Comparison of ENCODE assay signal across 28 cellular contexts in genomic region chr12:40620564-40621019, GRCh38.
DNase-seq lines count a peak whose midpoint lies in the region; ATAC-seq, FAIRE-seq and TF ChIP-seq lines count a peak whose summit lies in the region.
"Had no signal": no experiment of that assay in that cellular context is flagged by ENCODE, and none has a peak within 500 bp of the region (broad histone marks: within the 10 kb centered on the region; RNA-seq: fewer than 3 reads in every experiment).

No MANE protein-coding gene starts in this region.

- H3K4me1 Mint-ChIP-seq in chondrocyte (ENCODE audit: low read depth) (peaks cover 19% of the 10 kb centered on the region), type B pancreatic cell (ENCODE audit: unreplicated experiment) (no peaks in the 10 kb centered on the region), mesothelial cell of epicardium (peaks cover 18% of the 10 kb centered on the region)
- no peaks in the 10 kb centered on the region for H3K4me1 Mint-ChIP-seq in stimulated activated memory B cell treated with anti-CD40 and anti-IgM and Interleukin-4, amounts not matched to agents 10 μg/mL and 1 μg/mL and 100 μg/mL, for 72 hours
- H3K4me1 Mint-ChIP-seq: CD14-positive monocyte; CD4-positive, alpha-beta memory T cell; CD4-positive, CD25-positive, alpha-beta regulatory T cell; CD8-positive, alpha-beta memory T cell had no signal

- no peak overlapping the region for H3K27ac Mint-ChIP-seq in chondrocyte (ENCODE audit: unreplicated experiment)
- no peak overlapping the region for H3K27ac Mint-ChIP-seq in stimulated activated memory B cell treated with anti-CD40 and anti-IgM and Interleukin-4, amounts not matched to agents 10 μg/mL and 1 μg/mL and 100 μg/mL, for 72 hours
- no peak overlapping the region for H3K27ac Mint-ChIP-seq in type B pancreatic cell
- H3K27ac Mint-ChIP-seq in mesothelial cell of epicardium = no peak overlapping the region
- H3K27ac Mint-ChIP-seq: CD14-positive monocyte; CD4-positive, CD25-positive, alpha-beta regulatory T cell; CD8-positive, alpha-beta memory T cell had no signal

- no peak overlapping the region for H3K27ac ChIP-seq in kidney (ENCODE audit: low read depth in 2 of 2, low read length in 2 of 2)
- H3K27ac ChIP-seq: BLaER1 had no signal

- no peaks in the 10 kb centered on the region for H3K36me3 Mint-ChIP-seq in chondrocyte (ENCODE audit: low read depth)
- no peaks in the 10 kb centered on the region for H3K36me3 Mint-ChIP-seq in stimulated activated memory B cell treated with anti-CD40 and anti-IgM and Interleukin-4, amounts not matched to agents 10 μg/mL and 1 μg/mL and 100 μg/mL, for 72 hours
- H3K36me3 Mint-ChIP-seq in type B pancreatic cell = no peaks in the 10 kb centered on the region
- H3K36me3 Mint-ChIP-seq in mesothelial cell of epicardium = no peaks in the 10 kb centered on the region
- H3K36me3 Mint-ChIP-seq: CD14-positive monocyte; CD4-positive, alpha-beta memory T cell; CD4-positive, CD25-positive, alpha-beta regulatory T cell; CD8-positive, alpha-beta memory T cell had no signal

- no peak for FAIRE-seq in kidney (lab: Jason Lieb, UNC)
- FAIRE-seq: A204.1, GM12878, GM12892, GM18507 had no signal

- H3K4me1 ChIP-seq in kidney (ENCODE audit: control insufficient read depth in 1 of 2, insufficient read depth in 1 of 2, low read depth in 1 of 2, low read length in 2 of 2) = no peaks in the 10 kb centered on the region
- H3K4me1 ChIP-seq: BE2C, BLaER1 had no signal

- intact Hi-C loops in kidney (cut with DNase I) = loop anchor here (5.0 kb wide), 1 partner anchor 302 kb away; no protein-coding TSS in a partner anchor

- no peaks in the 10 kb centered on the region for H3K36me3 ChIP-seq in kidney (ENCODE audit: control insufficient read depth in 1 of 2, insufficient read depth in 2 of 2, low read length in 2 of 2)
- H3K36me3 ChIP-seq: BE2C, BLaER1 had no signal

- no peak overlapping the region for H3K4me3 ChIP-seq in kidney (ENCODE audit: low read length in 2 of 2)
- H3K4me3 ChIP-seq: BLaER1, GM12878 had no signal

- H3K9me3 Mint-ChIP-seq in chondrocyte (ENCODE audit: low read depth) = no peaks in the 10 kb centered on the region
- no peaks in the 10 kb centered on the region for H3K9me3 Mint-ChIP-seq in stimulated activated memory B cell treated with anti-CD40 and anti-IgM and Interleukin-4, amounts not matched to agents 10 μg/mL and 1 μg/mL and 100 μg/mL, for 72 hours
- no peaks in the 10 kb centered on the region for H3K9me3 Mint-ChIP-seq in type B pancreatic cell
- no peaks in the 10 kb centered on the region for H3K9me3 Mint-ChIP-seq in mesothelial cell of epicardium
- H3K9me3 Mint-ChIP-seq: CD8-positive, alpha-beta memory T cell had no signal

- TF ChIP-seq CTCF in chondrocyte (IDR thresholded peaks at IDR 0.05) (no peak), kidney (IDR thresholded peaks at IDR 0.05; ENCODE audit: borderline replicate concordance, extremely low read depth, insufficient read depth) (no peak), type B pancreatic cell (conservative IDR thresholded peaks at IDR 0.05) (no peak), mesothelial cell of epicardium (IDR thresholded peaks at IDR 0.05; ENCODE audit: unreplicated experiment) (no peak)

- ATAC-seq in stimulated activated memory B cell treated with anti-CD40 and anti-IgM and Interleukin-4, amounts not matched to agents 10 μg/mL and 1 μg/mL and 100 μg/mL, for 72 hours = peak; percentile 31
- ATAC-seq in HG02938 (IDR thresholded peaks at IDR 0.05; ENCODE audit: unreplicated experiment) = no peak
- ATAC-seq: GM12878 had no signal

- H3K9ac ChIP-seq in kidney (ENCODE audit: low read length in 2 of 2) = no peak overlapping the region
- H3K9ac ChIP-seq: BLaER1 had no signal

- H3K4me3 Mint-ChIP-seq in chondrocyte (ENCODE audit: unreplicated experiment) = no peak overlapping the region
- H3K4me3 Mint-ChIP-seq in stimulated activated memory B cell treated with anti-CD40 and anti-IgM and Interleukin-4, amounts not matched to agents 10 μg/mL and 1 μg/mL and 100 μg/mL, for 72 hours = no peak overlapping the region
- H3K4me3 Mint-ChIP-seq in type B pancreatic cell = no peak overlapping the region
- H3K4me3 Mint-ChIP-seq in mesothelial cell of epicardium = no peak overlapping the region
- H3K4me3 Mint-ChIP-seq: CD14-positive monocyte; CD4-positive, alpha-beta memory T cell; CD4-positive, CD25-positive, alpha-beta regulatory T cell; CD8-positive, alpha-beta memory T cell had no signal

- no peaks in the 10 kb centered on the region for H3K9me3 ChIP-seq in kidney (ENCODE audit: control insufficient read depth in 1 of 2, low read length in 2 of 2)
- H3K9me3 ChIP-seq: BE2C, BLaER1 had no signal

- H3K27me3 Mint-ChIP-seq in chondrocyte (ENCODE audit: low read depth) = peaks cover 6% of the 10 kb centered on the region
- peaks cover 10% of the 10 kb centered on the region for H3K27me3 Mint-ChIP-seq in stimulated activated memory B cell treated with anti-CD40 and anti-IgM and Interleukin-4, amounts not matched to agents 10 μg/mL and 1 μg/mL and 100 μg/mL, for 72 hours
- H3K27me3 Mint-ChIP-seq in type B pancreatic cell = no peaks in the 10 kb centered on the region
- H3K27me3 Mint-ChIP-seq in mesothelial cell of epicardium (ENCODE audit: low read depth) = no peaks in the 10 kb centered on the region
- H3K27me3 Mint-ChIP-seq: CD4-positive, CD25-positive, alpha-beta regulatory T cell had no signal

- DNase-seq in chondrocyte (ENCODE audit: low spot score) (peak; percentile 70), kidney (peak; percentile 63), type B pancreatic cell (ENCODE audit: extremely low spot score, unreplicated experiment) (peak; percentile 66), mesothelial cell of epicardium (ENCODE audit: low spot score in 2 of 2, unreplicated experiment in 2 of 2) (no peak)
- DNase-seq in activated CD4-positive, CD25-positive, alpha-beta regulatory T cell (lab: John Stamatoyannopoulos, UW) = no peak
- DNase-seq: 8988T; ACHN; BE2C; C1 segment of cervical spinal cord; CD4-positive, alpha-beta memory T cell; CD4-positive, CD25-positive, alpha-beta regulatory T cell; CD8-positive, alpha-beta memory T cell; COR-L47; DMS 273 treated with DMSO at 0.1 percent for 48 hours; DMS153; DMS53; DMS79; DND-41; EL; GDM1 had no signal

Comparison
In these comparisons a context has a peak if more than half of its experiments do, and no peak if none do; other contexts are left out.
1. DNase-seq: peak in chondrocyte (single experiment), kidney (single experiment) and type B pancreatic cell (single experiment); none in activated CD4-positive, CD25-positive, alpha-beta regulatory T cell (0 of 4) and mesothelial cell of epicardium (0 of 2).